18 cellular contexts compared by ENCODE assay signal in genomic region chr10:87836098-87836497, GRCh38. TPM values are rescaled to one million over a fixed set of nuclear protein-coding genes. Genes with fewer than 3 reads are reported as not detected.
DNase-seq lines count a peak whose midpoint lies in the region; ATAC-seq, FAIRE-seq and TF ChIP-seq lines count a peak whose summit lies in the region.
"Had no signal": no experiment of that assay in that cellular context is flagged by ENCODE, and none has a peak within 500 bp of the region (broad histone marks: within the 10 kb centered on the region; RNA-seq: fewer than 3 reads in every experiment).

No MANE protein-coding gene starts in this region.

- H3K9me3 ChIP-seq in A549 (no peaks in the 10 kb centered on the region), HEK293 (ENCODE audit: control insufficient read depth, insufficient read depth, low read depth, low read length) (no peaks in the 10 kb centered on the region)
- H3K9me3 ChIP-seq: BLaER1, Caco-2 had no signal

- peak; percentile 86 for FAIRE-seq in A549 (lab: Jason Lieb, UNC)
- FAIRE-seq in GM19239 (lab: Jason Lieb, UNC) = peak; percentile 78
- no peak for FAIRE-seq in bronchial epithelial cell (lab: Jason Lieb, UNC)
- FAIRE-seq: GM12892 had no signal

- TF ChIP-seq EP300 in A549 (IDR thresholded peaks at IDR 0.05) = no peak

- H3K27me3 ChIP-seq in bronchial epithelial cell (ENCODE audit: control insufficient read depth, insufficient read depth, low read length) = no peaks in the 10 kb centered on the region
- H3K27me3 ChIP-seq: BLaER1 had no signal

- CTCF ChIA-PET in A549 (lab: Yijun Ruan, JAX) = no interaction called here
- CTCF ChIA-PET in HEK293 (lab: Yijun Ruan, JAX) = no interaction called here

- H3K4me1 ChIP-seq in A549 (peaks cover 9% of the 10 kb centered on the region), HEK293 (ENCODE audit: control insufficient read depth, insufficient read depth, low read length) (no peaks in the 10 kb centered on the region)
- H3K4me1 ChIP-seq: BLaER1 had no signal

- no peak overlapping the region for H3K4me3 ChIP-seq in A549
- H3K4me3 ChIP-seq in HEK293 (ENCODE audit: low read depth, low read length) = no peak overlapping the region
- no peak overlapping the region for H3K4me3 ChIP-seq in bronchial epithelial cell (ENCODE audit: low read depth, low read length)
- H3K4me3 ChIP-seq: BLaER1 had no signal

- no peak for DNase-seq in A549 (ENCODE audit: low read depth in 1 of 2, low spot score in 1 of 2)
- no peak for DNase-seq in GM19239 (ENCODE audit: insufficient read length, low spot score)
- peak; percentile 26 for DNase-seq in bronchial epithelial cell (ENCODE audit: low read depth)
- no peak for DNase-seq in NAMALWA (ENCODE audit: low spot score)
- DNase-seq in NCI-H2081 (lab: John Stamatoyannopoulos, UW) = no peak
- no peak for DNase-seq in NCI-H1436 treated with DMSO at 0.1 percent for 48 hours (lab: John Stamatoyannopoulos, UW)
- DNase-seq: Caco-2; CD4-positive, CD25-positive, alpha-beta regulatory T cell; CD8-positive, alpha-beta T cell; DMS153; DND-41; GOT3; H7; HCEC 1CT had no signal

- 74% methylated on average over 4 of the region's 4 CpGs for WGBS in A549 (ENCODE audit: missing lambda C conversion rate)

- no peak overlapping the region for H3K4me2 ChIP-seq in A549
- H3K4me2 ChIP-seq: BLaER1 had no signal

- no peak for ATAC-seq in A549
- ATAC-seq: CD8-positive, alpha-beta T cell had no signal

- TF ChIP-seq CTCF in A549 (IDR thresholded peaks at IDR 0.05) = no peak
- TF ChIP-seq CTCF in HEK293 (tag by site-specific recombination; IDR thresholded peaks at IDR 0.05) = no peak
- no peak for TF ChIP-seq CTCF in bronchial epithelial cell (IDR thresholded peaks at IDR 0.05; ENCODE audit: insufficient read depth, low read length, severe bottlenecking)

- H3K27ac ChIP-seq in A549 = no peak overlapping the region
- H3K27ac ChIP-seq in HEK293 (ENCODE audit: extremely low read depth, low read depth, low read length) = no peak overlapping the region
- H3K27ac ChIP-seq: BLaER1, C4-2B had no signal

- TF ChIP-seq RAD21 in A549 (conservative IDR thresholded peaks at IDR 0.05 in 1 of 2, IDR thresholded peaks at IDR 0.05 in 1 of 2) = no peak

- TF ChIP-seq POLR2A in A549 (IDR thresholded peaks at IDR 0.05; ENCODE audit: low read length) = no peak

- H3K36me3 ChIP-seq in HEK293 (ENCODE audit: control insufficient read depth in 2 of 2, insufficient read depth in 1 of 2, low read length in 2 of 2) (no peaks in the 10 kb centered on the region), bronchial epithelial cell (ENCODE audit: control insufficient read depth, insufficient read depth, low read length) (no peaks in the 10 kb centered on the region)
- H3K36me3 ChIP-seq: BLaER1 had no signal

- POLR2A ChIA-PET in A549 (lab: Yijun Ruan, JAX) (no interaction called here), HEK293 (lab: Yijun Ruan, JAX) (no interaction called here)

TF ChIP-seq in A549, 52 proteins besides CTCF, POLR2A, EP300 and RAD21 (continues in another document):
- TF ChIP-seq SMC3 (IDR thresholded peaks at IDR 0.05) = no peak
- TF ChIP-seq FOXS1 (CRISPR knock-in tag; IDR thresholded peaks at IDR 0.05) = no peak
- TF ChIP-seq, protein P1, sequence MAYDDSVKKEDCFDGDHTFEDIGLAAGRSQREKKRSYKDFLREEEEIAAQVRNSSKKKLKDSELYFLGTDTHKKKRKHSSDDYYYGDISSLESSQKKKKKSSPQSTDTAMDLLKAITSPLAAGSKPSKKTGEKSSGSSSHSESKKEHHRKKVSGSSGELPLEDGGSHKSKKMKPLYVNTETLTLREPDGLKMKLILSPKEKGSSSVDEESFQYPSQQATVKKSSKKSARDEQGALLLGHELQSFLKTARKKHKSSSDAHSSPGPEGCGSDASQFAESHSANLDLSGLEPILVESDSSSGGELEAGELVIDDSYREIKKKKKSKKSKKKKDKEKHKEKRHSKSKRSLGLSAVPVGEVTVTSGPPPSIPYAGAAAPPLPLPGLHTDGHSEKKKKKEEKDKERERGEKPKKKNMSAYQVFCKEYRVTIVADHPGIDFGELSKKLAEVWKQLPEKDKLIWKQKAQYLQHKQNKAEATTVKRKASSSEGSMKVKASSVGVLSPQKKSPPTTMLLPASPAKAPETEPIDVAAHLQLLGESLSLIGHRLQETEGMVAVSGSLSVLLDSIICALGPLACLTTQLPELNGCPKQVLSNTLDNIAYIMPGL (CRISPR knock-in tag; IDR thresholded peaks at IDR 0.05; ENCODE audit: borderline replicate concordance) = no peak
- TF ChIP-seq, protein P2, sequence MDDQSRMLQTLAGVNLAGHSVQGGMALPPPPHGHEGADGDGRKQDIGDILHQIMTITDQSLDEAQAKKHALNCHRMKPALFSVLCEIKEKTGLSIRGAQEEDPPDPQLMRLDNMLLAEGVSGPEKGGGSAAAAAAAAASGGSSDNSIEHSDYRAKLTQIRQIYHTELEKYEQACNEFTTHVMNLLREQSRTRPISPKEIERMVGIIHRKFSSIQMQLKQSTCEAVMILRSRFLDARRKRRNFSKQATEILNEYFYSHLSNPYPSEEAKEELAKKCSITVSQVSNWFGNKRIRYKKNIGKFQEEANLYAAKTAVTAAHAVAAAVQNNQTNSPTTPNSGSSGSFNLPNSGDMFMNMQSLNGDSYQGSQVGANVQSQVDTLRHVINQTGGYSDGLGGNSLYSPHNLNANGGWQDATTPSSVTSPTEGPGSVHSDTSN (IDR thresholded peaks at IDR 0.05) = no peak
- no peak for TF ChIP-seq ESRRA (IDR thresholded peaks at IDR 0.05; ENCODE audit: borderline replicate concordance, low read length)
- no peak for TF ChIP-seq NPAS2 (CRISPR knock-in tag; IDR thresholded peaks at IDR 0.05; ENCODE audit: borderline replicate concordance)
- TF ChIP-seq CHD4 (IDR thresholded peaks at IDR 0.05; ENCODE audit: borderline replicate concordance) = no peak

TF ChIP-seq in HEK293, 187 proteins besides CTCF, POLR2A, EP300 and RAD21:
- TF ChIP-seq FEZF1 (tag by site-specific recombination; IDR thresholded peaks at IDR 0.05) (no peak), SETDB1 (IDR thresholded peaks at IDR 0.05; ENCODE audit: insufficient read length, low read length) (peak; percentile 55)

RNA-seq across cellular contexts. Expression of gene ATAD1, which starts 18.1 kb away (rescaled TPM):
- polyA plus RNA-seq in A549 (2011; rRNA removed) (66.7 and 94.8 TPM in 2 replicates), A549 (2017; fragmentation: RNase III; extraction: RNeasy Plus Mini Kit Qiagen cat#74134 plus additional on column Dnase treatment) (30.0 to 32.3 TPM (median 32.3 TPM) in 3 replicates)
- polyA plus RNA-seq in A549 (2012; cell fraction: cytosol; rRNA removed) = 8.4 and 8.8 TPM in 2 replicates
- 4.7 and 8.5 TPM in 2 replicates for polyA plus RNA-seq in A549 (2012; cell fraction: nucleus; rRNA removed)
- polyA minus RNA-seq in A549 (2011; rRNA and poly(A)+ RNA removed) = 22.9 and 25.5 TPM in 2 replicates
- 63.0 and 73.7 TPM in 2 replicates for total RNA-seq in bronchial epithelial cell

RNA-seq across cellular contexts. Expression of gene KLLN, which starts 27.2 kb away (rescaled TPM):
- polyA plus RNA-seq in A549 (2011; rRNA removed) (0.44 and 0.58 TPM in 2 replicates), A549 (2017; fragmentation: RNase III; extraction: RNeasy Plus Mini Kit Qiagen cat#74134 plus additional on column Dnase treatment) (0.55 to 0.71 TPM (median 0.57 TPM) in 3 replicates)
- 0.22 and 0.26 TPM in 2 replicates for polyA plus RNA-seq in A549 (2012; cell fraction: cytosol; rRNA removed)
- 0.26 and 0.28 TPM in 2 replicates for polyA plus RNA-seq in A549 (2012; cell fraction: nucleus; rRNA removed)
- polyA minus RNA-seq in A549 (2011; rRNA and poly(A)+ RNA removed) = 0.78 and 0.83 TPM in 2 replicates
- total RNA-seq in bronchial epithelial cell = 0.13 and 0.26 TPM in 2 replicates

RNA-seq across cellular contexts. Expression of gene PTEN, which starts 27.3 kb away (rescaled TPM):
- polyA plus RNA-seq in A549 (2011; rRNA removed) = 51.9 and 58.3 TPM in 2 replicates
- 7.3 and 8.5 TPM in 2 replicates for polyA plus RNA-seq in A549 (2012; cell fraction: cytosol; rRNA removed)
- polyA plus RNA-seq in A549 (2012; cell fraction: nucleus; rRNA removed) = 3.7 and 5.2 TPM in 2 replicates
- 33.6 to 39.5 TPM (median 36.6 TPM) in 3 replicates for polyA plus RNA-seq in A549 (2017; fragmentation: RNase III; extraction: RNeasy Plus Mini Kit Qiagen cat#74134 plus additional on column Dnase treatment)
- polyA minus RNA-seq in A549 (2011; rRNA and poly(A)+ RNA removed) = 37.1 and 53.1 TPM in 2 replicates
- total RNA-seq in bronchial epithelial cell = 90.0 and 101 TPM in 2 replicates
